7 cellular contexts compared by ENCODE assay signal in the genomic region with DNA sequence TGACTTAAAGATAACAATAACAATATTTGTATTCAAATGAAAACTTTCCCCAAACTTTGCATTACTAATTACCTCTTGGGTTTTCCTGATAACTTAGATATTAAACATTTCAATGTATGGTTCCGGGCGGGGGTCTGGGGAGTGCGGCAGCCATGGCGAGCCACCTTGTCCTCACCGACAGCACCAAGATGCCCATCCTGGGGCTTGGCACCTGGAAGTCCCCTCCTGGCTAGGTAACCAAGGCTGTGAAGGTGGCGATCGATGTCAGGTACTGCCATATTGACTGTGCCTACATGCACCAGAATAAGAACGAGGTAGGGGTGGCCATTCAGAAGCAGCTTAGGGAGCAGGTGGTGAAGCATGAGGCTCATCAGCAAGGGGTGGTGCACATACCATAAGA.
"Had no signal": no experiment of that assay in that cellular context is flagged by ENCODE, and none has a peak within 500 bp of the region (broad histone marks: within the 10 kb centered on the region; RNA-seq: fewer than 3 reads in every experiment).

No MANE protein-coding gene starts in this region.

- DNase-seq: H9, HCEC 1CT, IMR-90 had no signal

- H3K4me2 ChIP-seq: GM23338 had no signal

- ATAC-seq: GM23338 had no signal

- H3K4me3 ChIP-seq: GM23338 had no signal

- FAIRE-seq: H1, H54, HTR-8/SVneo had no signal
